In genomic region chr1:65422241-65423203, GRCh38 we compare ENCODE assay signal across 10 cellular contexts. TPM values are rescaled to one million over a fixed set of nuclear protein-coding genes. Genes with fewer than 3 reads are reported as not detected.
DNase-seq lines count a peak whose midpoint lies in the region; ATAC-seq and TF ChIP-seq lines count a peak whose summit lies in the region.
"Had no signal": no experiment of that assay in that cellular context is flagged by ENCODE, and none has a peak within 500 bp of the region (broad histone marks: within the 10 kb centered on the region; RNA-seq: fewer than 3 reads in every experiment).

No MANE protein-coding gene starts in this region.

- H3K27ac ChIP-seq in DND-41 (ENCODE audit: low read length) (no peak overlapping the region), endodermal cell (ENCODE audit: low read depth, low read length) (no peak overlapping the region), neutrophil (peak overlapping the region; percentile 95)

- H3K4me3 Mint-ChIP-seq in endodermal cell = no peak overlapping the region
- H3K4me3 Mint-ChIP-seq in activated naive CD4-positive, alpha-beta T cell treated with anti-CD3 and anti-CD28 coated beads, Interleukin-2, amount 10 ng/mL, durations not matched to agents 7 days and 5 days = no peak overlapping the region
- H3K4me3 Mint-ChIP-seq: activated naive CD8-positive, alpha-beta T cell treated with anti-CD3 and anti-CD28 coated beads for 36 hours; T-helper 17 cell had no signal

- peaks cover 23% of the 10 kb centered on the region for H3K4me1 Mint-ChIP-seq in endodermal cell
- H3K4me1 Mint-ChIP-seq in activated naive CD4-positive, alpha-beta T cell treated with anti-CD3 and anti-CD28 coated beads, Interleukin-2, amount 10 ng/mL, durations not matched to agents 7 days and 5 days = peaks cover 25% of the 10 kb centered on the region

- H3K9me3 ChIP-seq in DND-41 (ENCODE audit: insufficient read depth, low read length, severe bottlenecking) (no peaks in the 10 kb centered on the region), NT2/D1 (ENCODE audit: insufficient read depth, low read length) (no peaks in the 10 kb centered on the region), endodermal cell (ENCODE audit: control insufficient read depth, low read length) (peaks cover 5% of the 10 kb centered on the region), neutrophil (no peaks in the 10 kb centered on the region)

- WGBS in endodermal cell (ENCODE audit: insufficient coverage in 1 of 2, insufficient read length in 1 of 2), 2 experiments = 92 to 96% methylated on average over 12 of the region's 12 CpGs

- TF ChIP-seq CTCF in DND-41 (IDR thresholded peaks at IDR 0.05; ENCODE audit: borderline replicate concordance, extremely low read depth, low read length, poor library complexity, severe bottlenecking) (no peak), endodermal cell (conservative IDR thresholded peaks at IDR 0.05) (no peak), neutrophil (IDR thresholded peaks at IDR 0.05) (no peak)

- H3K4me1 ChIP-seq in DND-41 (ENCODE audit: insufficient read depth, low read length) (peaks cover 29% of the 10 kb centered on the region), NT2/D1 (ENCODE audit: insufficient read depth, insufficient read length) (peaks cover 22% of the 10 kb centered on the region), endodermal cell (ENCODE audit: control insufficient read depth, insufficient read depth, low read length) (no peaks in the 10 kb centered on the region), neutrophil (ENCODE audit: control insufficient read depth in 1 of 2, insufficient read depth in 1 of 2, low read depth in 1 of 2, low read length in 1 of 2) (peaks cover 31 to 33% of the 10 kb centered on the region in 2 experiments)

- no peak overlapping the region for H3K27ac Mint-ChIP-seq in endodermal cell
- H3K27ac Mint-ChIP-seq in activated naive CD4-positive, alpha-beta T cell treated with anti-CD3 and anti-CD28 coated beads, Interleukin-2, amount 10 ng/mL, durations not matched to agents 7 days and 5 days = no peak overlapping the region
- H3K27ac Mint-ChIP-seq: activated naive CD8-positive, alpha-beta T cell treated with anti-CD3 and anti-CD28 coated beads for 36 hours; T-helper 17 cell had no signal

- H2AFZ ChIP-seq in DND-41 (ENCODE audit: low read depth, low read length) = no peak overlapping the region

- CTCF ChIA-PET in activated naive CD4-positive, alpha-beta T cell treated with anti-CD3 and anti-CD28 coated beads, Interleukin-2, amount 10 ng/mL, durations not matched to agents 7 days and 5 days (lab: Charles Lee) = interaction anchor here (1.3 kb wide), 1 partner anchor 187 kb away, joined by 3 read pairs; no protein-coding TSS in a partner anchor

- no peaks in the 10 kb centered on the region for H3K27me3 ChIP-seq in DND-41 (ENCODE audit: insufficient read depth, low read length, poor library complexity)
- H3K27me3 ChIP-seq in NT2/D1 (ENCODE audit: insufficient read depth, insufficient read length) = no peaks in the 10 kb centered on the region
- H3K27me3 ChIP-seq in endodermal cell (ENCODE audit: control insufficient read depth, insufficient read depth, low read length, poor library complexity, severe bottlenecking) = no peaks in the 10 kb centered on the region
- peaks cover 5% of the 10 kb centered on the region for H3K27me3 ChIP-seq in neutrophil

- DNase-seq in DND-41 (no peak), NT2/D1 (ENCODE audit: low read depth, low spot score) (no peak), endodermal cell (no peak), NCI-H1092 (lab: John Stamatoyannopoulos, UW) (no peak), RPMI8226 (no peak)
- no peak for DNase-seq in activated naive CD4-positive, alpha-beta T cell treated with anti-CD3 and anti-CD28 coated beads, Interleukin-2, amount 10 ng/mL, durations not matched to agents 7 days and 5 days
- DNase-seq: activated naive CD8-positive, alpha-beta T cell treated with anti-CD3 and anti-CD28 coated beads for 36 hours; T-helper 17 cell had no signal

- H3K9ac ChIP-seq in DND-41 (ENCODE audit: low read depth, low read length) (peak overlapping the region; percentile 73; the same call in 1 of the 2 replicates), NT2/D1 (ENCODE audit: insufficient read length, low read depth) (peak overlapping the region; percentile 98), endodermal cell (ENCODE audit: extremely low read depth, low read length, poor library complexity, severe bottlenecking) (no peak overlapping the region)

- peak overlapping the region; percentile 60 for H3K4me2 ChIP-seq in DND-41 (ENCODE audit: insufficient read depth, low read length)

- H3K4me3 ChIP-seq in DND-41 (ENCODE audit: low read depth in 1 of 2, low read length in 2 of 2) (peak overlapping the region in 1 of 2 experiments; percentile 70; a peak in 2 of 4 replicates), NT2/D1 (ENCODE audit: insufficient read length, low read depth) (peak overlapping the region; percentile 97), endodermal cell (ENCODE audit: low read length) (peak overlapping the region; percentile 96), neutrophil (ENCODE audit: low read depth in 1 of 2, low read length in 1 of 2) (peak overlapping the region; percentile 88 to 93)

- no peaks in the 10 kb centered on the region for H4K20me1 ChIP-seq in DND-41 (ENCODE audit: insufficient read depth, low read length)

- H3K27me3 Mint-ChIP-seq in endodermal cell (ENCODE audit: insufficient read depth) = no peaks in the 10 kb centered on the region
- peaks cover 4% of the 10 kb centered on the region for H3K27me3 Mint-ChIP-seq in activated naive CD4-positive, alpha-beta T cell treated with anti-CD3 and anti-CD28 coated beads, Interleukin-2, amount 10 ng/mL, durations not matched to agents 7 days and 5 days
- H3K27me3 Mint-ChIP-seq: activated naive CD8-positive, alpha-beta T cell treated with anti-CD3 and anti-CD28 coated beads for 36 hours; T-helper 17 cell had no signal

- H3K9me3 Mint-ChIP-seq in endodermal cell = peaks cover 4% of the 10 kb centered on the region
- H3K9me3 Mint-ChIP-seq in activated naive CD4-positive, alpha-beta T cell treated with anti-CD3 and anti-CD28 coated beads, Interleukin-2, amount 10 ng/mL, durations not matched to agents 7 days and 5 days = no peaks in the 10 kb centered on the region
- H3K9me3 Mint-ChIP-seq: activated naive CD8-positive, alpha-beta T cell treated with anti-CD3 and anti-CD28 coated beads for 36 hours had no signal

- H3K36me3 ChIP-seq in DND-41 (ENCODE audit: insufficient read depth, low read length) (peaks cover 22% of the 10 kb centered on the region), NT2/D1 (ENCODE audit: insufficient read depth, insufficient read length, low read length) (peaks cover 51% of the 10 kb centered on the region), endodermal cell (ENCODE audit: control insufficient read depth, insufficient read depth, low read length) (peaks cover 28% of the 10 kb centered on the region), neutrophil (peaks cover 24% of the 10 kb centered on the region)

- H3K36me3 Mint-ChIP-seq in endodermal cell (ENCODE audit: low read depth) = peaks cover 32% of the 10 kb centered on the region
- H3K36me3 Mint-ChIP-seq in activated naive CD4-positive, alpha-beta T cell treated with anti-CD3 and anti-CD28 coated beads, Interleukin-2, amount 10 ng/mL, durations not matched to agents 7 days and 5 days = peaks cover 24% of the 10 kb centered on the region

- ATAC-seq in DND-41 (ENCODE audit: insufficient read depth, low read depth) (no peak), HG03139 (IDR thresholded peaks at IDR 0.05; ENCODE audit: unreplicated experiment) (no peak)
- ATAC-seq: T-helper 17 cell had no signal

- peaks cover 21% of the 10 kb centered on the region for H3K79me2 ChIP-seq in DND-41 (ENCODE audit: insufficient read depth, low read length)

RNA-seq across cellular contexts. Expression of gene LEPR, which starts 2.1 kb away (rescaled TPM):
- total RNA-seq in endodermal cell = 10 to 100 TPM in 1 of 2 donors, 1 to 10 TPM in 1; 7.2 to 11.1 TPM
- 6.2 TPM for polyA plus RNA-seq in endodermal cell (2013, experiment 1 of 2)
- polyA plus RNA-seq in endodermal cell (2013, experiment 2 of 2) = 7.4 TPM

RNA-seq across cellular contexts. Expression of gene LEPROT, which starts 2.1 kb away (rescaled TPM):
- 10 to 100 TPM; 19.7 to 49.0 TPM for total RNA-seq in endodermal cell
- polyA plus RNA-seq in endodermal cell (2013, experiment 1 of 2) = 33.6 TPM
- 28.9 TPM for polyA plus RNA-seq in endodermal cell (2013, experiment 2 of 2)
